ENCODE assay signal across 28 cellular contexts in the genomic region with DNA sequence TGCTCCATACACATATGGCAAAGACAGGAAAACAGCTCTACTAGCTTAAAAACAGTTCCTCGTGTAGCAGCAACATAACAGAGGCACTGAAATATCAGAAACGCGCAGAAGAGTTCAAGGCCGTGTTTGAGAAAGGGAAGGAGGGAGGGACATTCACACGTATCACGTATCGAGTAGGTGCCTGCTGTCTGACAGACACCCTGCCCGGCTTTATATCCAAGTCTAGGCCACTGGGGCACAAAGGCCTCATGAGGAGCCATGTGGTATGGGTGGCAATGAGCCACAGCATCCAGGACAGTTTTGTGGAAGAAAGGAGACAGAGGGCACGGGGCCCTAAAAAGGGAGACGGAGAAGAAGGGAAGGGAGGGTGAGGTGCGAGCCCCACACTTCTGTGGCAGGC. TPM values are rescaled to one million over a fixed set of nuclear protein-coding genes. Genes with fewer than 3 reads are reported as not detected.
"Had no signal": no experiment of that assay in that cellular context is flagged by ENCODE, and none has a peak within 500 bp of the region (broad histone marks: within the 10 kb centered on the region; RNA-seq: fewer than 3 reads in every experiment).

No MANE protein-coding gene starts in this region.

- H3K36me3 Mint-ChIP-seq: activated naive CD8-positive, alpha-beta T cell treated with anti-CD3 and anti-CD28 coated beads for 36 hours; naive B cell; neural progenitor cell had no signal

- H3K36me3 ChIP-seq: ascending aorta, brain microvascular endothelial cell, gastrocnemius medialis, neural progenitor cell, spleen, transverse colon had no signal

- H3K27me3 Mint-ChIP-seq: activated naive CD8-positive, alpha-beta T cell treated with anti-CD3 and anti-CD28 coated beads for 36 hours; activated T-helper 17 cell treated with anti-CD3 and anti-CD28 coated beads, Interleukin-2, amount 50 U/mL, for 72 hours had no signal

- DNase-seq: activated CD4-positive, alpha-beta T cell treated with anti-CD3 and anti-CD28 coated beads for 4 hours; activated CD4-positive, alpha-beta T cell treated with anti-CD3 and anti-CD28 coated beads, Interleukin-2, amount 50 U/mL, for 48 hours; activated CD4-positive, CD25-positive, alpha-beta regulatory T cell; activated CD8-positive, alpha-beta memory T cell treated with anti-CD3 and anti-CD28 coated beads, Interleukin-2, amount 50 U/mL, for 48 hours; activated naive CD8-positive, alpha-beta T cell treated with anti-CD3 and anti-CD28 coated beads for 36 hours; activated T-cell treated with anti-CD3 and anti-CD28 coated beads, Interleukin-2, amount 50 U/mL, for 4 hours; brain microvascular endothelial cell; dorsolateral prefrontal cortex; effector memory CD4-positive, alpha-beta T cell; gastrocnemius medialis; islet precursor cell; left ventricle myocardium superior; naive B cell; occipital lobe; posterior cingulate gyrus; spleen; stimulated activated naive CD4-positive, alpha-beta T cell treated with Interleukin-2 at 50 U/mL for 16 hours; T-helper 1 cell; transverse colon had no signal

- H3K4me1 ChIP-seq: ascending aorta had no signal

- H3K4me3 ChIP-seq: ascending aorta, coronary artery, dorsolateral prefrontal cortex, gastrocnemius medialis, hepatocyte, neural progenitor cell, spleen, transverse colon had no signal

- H3K9me3 ChIP-seq: ascending aorta, gastrocnemius medialis, spleen, transverse colon had no signal

- H3K9ac ChIP-seq: neural progenitor cell had no signal

- H3K9me3 Mint-ChIP-seq: activated naive CD8-positive, alpha-beta T cell treated with anti-CD3 and anti-CD28 coated beads for 36 hours; activated T-cell treated with anti-CD3 and anti-CD28 coated beads, Interleukin-2, amount 50 U/mL, for 4 hours; activated T-helper 17 cell treated with anti-CD3 and anti-CD28 coated beads, Interleukin-2, amount 50 U/mL, for 72 hours; naive B cell; neural progenitor cell; T-helper 2 cell treated with Interferon-gamma antibody and Interleukin-4, amounts not matched to agents 5 μg/mL and 100 μg/mL, for 36 hours had no signal

- H3K4me3 Mint-ChIP-seq: activated naive CD8-positive, alpha-beta T cell treated with anti-CD3 and anti-CD28 coated beads for 36 hours; activated T-cell treated with anti-CD3 and anti-CD28 coated beads, Interleukin-2, amount 50 U/mL, for 4 hours; activated T-helper 17 cell treated with anti-CD3 and anti-CD28 coated beads, Interleukin-2, amount 50 U/mL, for 72 hours; neural progenitor cell; T-helper 2 cell treated with Interferon-gamma antibody and Interleukin-4, amounts not matched to agents 5 μg/mL and 100 μg/mL, for 36 hours had no signal

- ATAC-seq: activated T-cell treated with anti-CD3 and anti-CD28 coated beads, Interleukin-2, amount 50 U/mL, for 4 hours; activated T-helper 17 cell treated with anti-CD3 and anti-CD28 coated beads, Interleukin-2, amount 50 U/mL, for 72 hours; gastrocnemius medialis; left ventricle myocardium superior; right cardiac atrium had no signal

- H3K4me2 ChIP-seq: hepatocyte, neural progenitor cell had no signal

- H3K27ac ChIP-seq: ascending aorta, brain microvascular endothelial cell, coronary artery, gastrocnemius medialis, hepatocyte, neural progenitor cell, spleen, transverse colon had no signal

- H3K27ac Mint-ChIP-seq: activated naive CD8-positive, alpha-beta T cell treated with anti-CD3 and anti-CD28 coated beads for 36 hours; activated T-helper 17 cell treated with anti-CD3 and anti-CD28 coated beads, Interleukin-2, amount 50 U/mL, for 72 hours; neural progenitor cell; T-helper 2 cell treated with Interferon-gamma antibody and Interleukin-4, amounts not matched to agents 5 μg/mL and 100 μg/mL, for 36 hours had no signal

- H3K27me3 ChIP-seq: ascending aorta, hepatocyte, neural progenitor cell, transverse colon had no signal

RNA-seq across cellular contexts. Expression of a gene that starts 50.3 kb away (rescaled TPM):
- total RNA-seq: epithelial cell of proximal tubule, lung microvascular endothelial cell had no signal
